9 cellular contexts compared by ENCODE assay signal in genomic region chr7:107917770-107918651, GRCh38. TPM values are rescaled to one million over a fixed set of nuclear protein-coding genes. Genes with fewer than 3 reads are reported as not detected.
DNase-seq lines count a peak whose midpoint lies in the region; ATAC-seq and TF ChIP-seq lines count a peak whose summit lies in the region.
"Had no signal": no experiment of that assay in that cellular context is flagged by ENCODE, and none has a peak within 500 bp of the region (broad histone marks: within the 10 kb centered on the region; RNA-seq: fewer than 3 reads in every experiment).

No MANE protein-coding gene starts in this region.

- no peak for TF ChIP-seq CTCF in mesothelial cell of epicardium (IDR thresholded peaks at IDR 0.05; ENCODE audit: unreplicated experiment)

- peaks cover 59% of the 10 kb centered on the region for H3K36me3 Mint-ChIP-seq in mesothelial cell of epicardium

- H3K4me3 Mint-ChIP-seq in mesothelial cell of epicardium, result no peak overlapping the region

- peak overlapping the region; percentile 14 for H3K27ac Mint-ChIP-seq in mesothelial cell of epicardium

- ATAC-seq in GM19025 (IDR thresholded peaks at IDR 0.05; ENCODE audit: low read depth, unreplicated experiment) (peak; percentile 84), GM21619 (IDR thresholded peaks at IDR 0.05; ENCODE audit: unreplicated experiment) (peak; percentile 86), HG03342 (IDR thresholded peaks at IDR 0.05; ENCODE audit: unreplicated experiment) (peak; percentile 81)

- no peaks in the 10 kb centered on the region for H3K9me3 Mint-ChIP-seq in mesothelial cell of epicardium

- H3K27me3 Mint-ChIP-seq in mesothelial cell of epicardium (ENCODE audit: low read depth), result no peaks in the 10 kb centered on the region

- DNase-seq in mesothelial cell of epicardium (ENCODE audit: low spot score in 2 of 2, unreplicated experiment in 2 of 2), result no peak
- no peak for DNase-seq in NCI-H2107 treated with DMSO at 0.1 percent for 48 hours (lab: John Stamatoyannopoulos, UW; ENCODE audit: unreplicated experiment)
- DNase-seq in HCEC 1CT, result no peak
- DNase-seq in GM19240 (ENCODE audit: insufficient read length, low spot score), result no peak
- DNase-seq: NCI-H146, SJCRH30 had no signal

- peaks cover 10% of the 10 kb centered on the region for H3K4me1 Mint-ChIP-seq in mesothelial cell of epicardium

RNA-seq across cellular contexts. Expression of gene DLD, which starts 27.0 kb away (rescaled TPM):
- total RNA-seq in mesothelial cell of epicardium, result 58.3 to 61.5 TPM (median 61.4 TPM) in 3 replicates
